ENCODE assay signal across 9 cellular contexts in the genomic region with DNA sequence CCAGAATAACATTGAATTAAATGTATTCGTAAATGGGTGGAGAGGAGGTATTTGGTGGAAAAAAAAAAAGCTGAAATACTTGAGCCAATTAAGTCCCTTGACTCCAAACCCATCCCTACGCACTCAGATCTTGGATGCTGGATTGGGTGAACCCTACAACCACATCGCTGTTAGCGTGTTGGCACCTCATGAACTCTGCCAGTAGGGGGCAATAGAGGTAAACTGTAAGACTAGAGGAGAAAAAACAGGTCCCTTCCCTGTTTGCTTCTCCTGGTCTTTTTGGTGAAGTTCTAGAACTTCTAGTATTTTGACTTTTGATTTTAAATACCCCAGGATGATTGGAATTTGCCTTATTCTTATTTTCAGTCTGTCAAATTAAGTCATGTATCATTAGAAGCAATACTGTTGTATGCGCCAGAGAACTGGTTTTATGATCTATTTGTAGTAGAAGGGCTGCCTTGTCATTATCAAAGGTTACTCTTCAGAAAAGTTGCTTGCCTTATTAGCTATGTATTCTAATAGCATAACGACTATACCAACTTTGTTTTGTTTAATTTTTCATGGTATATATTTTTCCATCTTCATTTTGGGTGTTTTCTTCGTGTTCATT.
DNase-seq lines count a peak whose midpoint lies in the region; ATAC-seq lines count a peak whose summit lies in the region.
"Had no signal": no experiment of that assay in that cellular context is flagged by ENCODE, and none has a peak within 500 bp of the region (broad histone marks: within the 10 kb centered on the region; RNA-seq: fewer than 3 reads in every experiment).

No MANE protein-coding gene starts in this region.

- peak; percentile 93 for ATAC-seq in GM19397 (IDR thresholded peaks at IDR 0.05; ENCODE audit: unreplicated experiment)
- peak; percentile 92 for ATAC-seq in HG03280 (IDR thresholded peaks at IDR 0.05; ENCODE audit: unreplicated experiment)

- H3K36me3 Mint-ChIP-seq in activated naive CD4-positive, alpha-beta T cell treated with anti-CD3 and anti-CD28 coated beads, Interleukin-2, amount 10 ng/mL, durations not matched to agents 7 days and 5 days: no peaks in the 10 kb centered on the region

- no peak overlapping the region for H3K27ac Mint-ChIP-seq in activated naive CD4-positive, alpha-beta T cell treated with anti-CD3 and anti-CD28 coated beads, Interleukin-2, amount 10 ng/mL, durations not matched to agents 7 days and 5 days

- peak; percentile 0 for DNase-seq in NCI-H2029 treated with DMSO at 0.1 percent for 48 hours (lab: John Stamatoyannopoulos, UW)
- no peak for DNase-seq in NCI-H2029 (lab: John Stamatoyannopoulos, UW)
- DNase-seq in NCI-H526 treated with DMSO at 0.1 percent for 48 hours (lab: John Stamatoyannopoulos, UW): peak; percentile 24
- peak; percentile 58 for DNase-seq in activated naive CD4-positive, alpha-beta T cell treated with anti-CD3 and anti-CD28 coated beads, Interleukin-2, amount 10 ng/mL, durations not matched to agents 7 days and 5 days
- DNase-seq in inferior parietal cortex (ENCODE audit: extremely low spot score): peak; percentile 66
- peak; percentile 4 to 31 (median 9) for DNase-seq in stimulated activated CD4-positive, alpha-beta T cell treated with anti-CD3 and anti-CD28 coated beads, TNF-alpha, amount 100 ng/mL, for 48 hours (ENCODE audit: low read depth in 3 of 3)

- no peaks in the 10 kb centered on the region for H3K27me3 Mint-ChIP-seq in activated naive CD4-positive, alpha-beta T cell treated with anti-CD3 and anti-CD28 coated beads, Interleukin-2, amount 10 ng/mL, durations not matched to agents 7 days and 5 days
- H3K27me3 Mint-ChIP-seq: central memory CD8-positive, alpha-beta T cell had no signal

- no peaks in the 10 kb centered on the region for H3K4me1 Mint-ChIP-seq in activated naive CD4-positive, alpha-beta T cell treated with anti-CD3 and anti-CD28 coated beads, Interleukin-2, amount 10 ng/mL, durations not matched to agents 7 days and 5 days
- H3K4me1 Mint-ChIP-seq: central memory CD8-positive, alpha-beta T cell had no signal

- CTCF ChIA-PET in activated naive CD4-positive, alpha-beta T cell treated with anti-CD3 and anti-CD28 coated beads, Interleukin-2, amount 10 ng/mL, durations not matched to agents 7 days and 5 days (lab: Charles Lee): interaction anchor here (0.6 to 1.0 kb wide), 2 partner anchors 21 to 411 kb away, joined by 3 read pairs; no protein-coding TSS in a partner anchor

- no peaks in the 10 kb centered on the region for H3K9me3 Mint-ChIP-seq in activated naive CD4-positive, alpha-beta T cell treated with anti-CD3 and anti-CD28 coated beads, Interleukin-2, amount 10 ng/mL, durations not matched to agents 7 days and 5 days
- H3K9me3 Mint-ChIP-seq: central memory CD8-positive, alpha-beta T cell had no signal

- H3K4me3 Mint-ChIP-seq in activated naive CD4-positive, alpha-beta T cell treated with anti-CD3 and anti-CD28 coated beads, Interleukin-2, amount 10 ng/mL, durations not matched to agents 7 days and 5 days: no peak overlapping the region
- H3K4me3 Mint-ChIP-seq: central memory CD8-positive, alpha-beta T cell had no signal
